24 cellular contexts compared by ENCODE assay signal in genomic region chr4:142021181-142021580, GRCh38.
"Had no signal": no experiment of that assay in that cellular context is flagged by ENCODE, and none has a peak within 500 bp of the region (broad histone marks: within the 10 kb centered on the region; RNA-seq: fewer than 3 reads in every experiment).

No MANE protein-coding gene starts in this region.

- H3K36me3 Mint-ChIP-seq: IgD-negative memory B cell had no signal

- ATAC-seq: HepG2, K562 had no signal

- H3K9me3 Mint-ChIP-seq: IgD-negative memory B cell had no signal

- H3K4me1 ChIP-seq: SJSA1 had no signal

- H3K4me3 ChIP-seq: K562, SJSA1, SK-N-MC had no signal

- H3K27me3 ChIP-seq: SJSA1 had no signal

- DNase-seq: Kasumi-1, MM.1S, NCI-H1092 treated with DMSO at 0.1 percent for 48 hours, NCI-H1436, NCI-H187, NCI-H2029, NCI-H2081 treated with DMSO at 0.1 percent for 48 hours, NCI-H2171, NCI-H226, NCI-H446, NCI-H510A, NCI-H524 treated with DMSO at 0.1 percent for 48 hours, NCI-H69, NCI-H774, Right ventricle myocardium superior, RPMI8226, SIG-M5 had no signal

- H3K9me3 ChIP-seq: SJSA1 had no signal

- H3K9ac ChIP-seq: KMS-11 had no signal

- H3K36me3 ChIP-seq: SJSA1 had no signal

- H3K27me3 Mint-ChIP-seq: IgD-negative memory B cell had no signal

- H3K4me1 Mint-ChIP-seq: IgD-negative memory B cell had no signal

- FAIRE-seq: HepG2, K562, RCC 7860 had no signal

- H3K4me2 ChIP-seq: KMS-11 had no signal

- H3K27ac ChIP-seq: KMS-11, SJSA1, SK-N-MC had no signal

- H3K4me3 Mint-ChIP-seq: IgD-negative memory B cell had no signal

- H3K27ac Mint-ChIP-seq: IgD-negative memory B cell had no signal
